9 cellular contexts compared by ENCODE assay signal in genomic region chr10:119120413-119120867, GRCh38. TPM values are rescaled to one million over a fixed set of nuclear protein-coding genes. Genes with fewer than 3 reads are reported as not detected.
DNase-seq lines count a peak whose midpoint lies in the region; ATAC-seq, FAIRE-seq and TF ChIP-seq lines count a peak whose summit lies in the region.
"Had no signal": no experiment of that assay in that cellular context is flagged by ENCODE, and none has a peak within 500 bp of the region (broad histone marks: within the 10 kb centered on the region; RNA-seq: fewer than 3 reads in every experiment).

No MANE protein-coding gene starts in this region.

- no peaks in the 10 kb centered on the region for H3K9me3 ChIP-seq in kidney (ENCODE audit: control insufficient read depth in 1 of 2, low read length in 2 of 2)

- DNase-seq in A172 (ENCODE audit: low spot score) = peak; percentile 63
- DNase-seq in activated CD8-positive, alpha-beta T cell treated with anti-CD3 and anti-CD28 coated beads, Interleukin-2, amount 10 ng/mL, durations not matched to agents 7 days and 5 days = no peak
- DNase-seq in stimulated activated effector memory CD8-positive, alpha-beta T cell treated with anti-CD3 and anti-CD28 coated beads, Interleukin-12 subunit alpha, Interleukin-12 subunit beta, amount 100 ng/mL, for 72 hours (ENCODE audit: low spot score in 2 of 2) = no peak
- DNase-seq in hypothalamus (lab: John Stamatoyannopoulos, UW) = no peak
- no peak for DNase-seq in activated CD4-positive, alpha-beta T cell treated with anti-CD3 and anti-CD28 coated beads for 48 hours
- DNase-seq in kidney = no peak

- no peaks in the 10 kb centered on the region for H3K4me1 ChIP-seq in kidney (ENCODE audit: control insufficient read depth in 1 of 2, insufficient read depth in 1 of 2, low read depth in 1 of 2, low read length in 2 of 2)

- FAIRE-seq in kidney (lab: Jason Lieb, UNC) = no peak

- no peak for TF ChIP-seq CTCF in kidney (IDR thresholded peaks at IDR 0.05; ENCODE audit: borderline replicate concordance, extremely low read depth, insufficient read depth)

- CTCF ChIA-PET in activated CD8-positive, alpha-beta T cell treated with anti-CD3 and anti-CD28 coated beads, Interleukin-2, amount 10 ng/mL, durations not matched to agents 7 days and 5 days (lab: Charles Lee) = no interaction called here

- peak; percentile 92 for ATAC-seq in GM19023 (IDR thresholded peaks at IDR 0.05; ENCODE audit: unreplicated experiment)
- peak; percentile 88 for ATAC-seq in HG03066 (IDR thresholded peaks at IDR 0.05; ENCODE audit: low read depth, unreplicated experiment)
- ATAC-seq in activated CD8-positive, alpha-beta T cell treated with anti-CD3 and anti-CD28 coated beads, Interleukin-2, amount 10 ng/mL, durations not matched to agents 7 days and 5 days = peak; percentile 80
- peak; percentile 96 for ATAC-seq in stimulated activated effector memory CD8-positive, alpha-beta T cell treated with anti-CD3 and anti-CD28 coated beads, Interleukin-12 subunit alpha, Interleukin-12 subunit beta, amount 100 ng/mL, for 72 hours

- peaks cover 12% of the 10 kb centered on the region for H3K4me1 Mint-ChIP-seq in activated CD8-positive, alpha-beta T cell treated with anti-CD3 and anti-CD28 coated beads, Interleukin-2, amount 10 ng/mL, durations not matched to agents 7 days and 5 days (ENCODE audit: low read depth)
- no peaks in the 10 kb centered on the region for H3K4me1 Mint-ChIP-seq in stimulated activated effector memory CD8-positive, alpha-beta T cell treated with anti-CD3 and anti-CD28 coated beads, Interleukin-12 subunit alpha, Interleukin-12 subunit beta, amount 100 ng/mL, for 72 hours

- peaks cover 0 to 18% of the 10 kb centered on the region in 2 donors for H3K36me3 ChIP-seq in kidney (ENCODE audit: control insufficient read depth in 1 of 2, insufficient read depth in 2 of 2, low read length in 2 of 2)

- H3K27ac Mint-ChIP-seq in activated CD8-positive, alpha-beta T cell treated with anti-CD3 and anti-CD28 coated beads, Interleukin-2, amount 10 ng/mL, durations not matched to agents 7 days and 5 days = peak overlapping the region; percentile 56
- peak overlapping the region; percentile 69 for H3K27ac Mint-ChIP-seq in stimulated activated effector memory CD8-positive, alpha-beta T cell treated with anti-CD3 and anti-CD28 coated beads, Interleukin-12 subunit alpha, Interleukin-12 subunit beta, amount 100 ng/mL, for 72 hours
- H3K27ac Mint-ChIP-seq: activated naive CD8-positive, alpha-beta T cell had no signal

- no peaks in the 10 kb centered on the region for H3K27me3 Mint-ChIP-seq in activated CD8-positive, alpha-beta T cell treated with anti-CD3 and anti-CD28 coated beads, Interleukin-2, amount 10 ng/mL, durations not matched to agents 7 days and 5 days (ENCODE audit: low read depth)
- H3K27me3 Mint-ChIP-seq: activated naive CD8-positive, alpha-beta T cell had no signal

- H3K27ac ChIP-seq in kidney (ENCODE audit: low read depth in 2 of 2, low read length in 2 of 2) = no peak overlapping the region

- POLR2A ChIA-PET in activated CD8-positive, alpha-beta T cell treated with anti-CD3 and anti-CD28 coated beads, Interleukin-2, amount 10 ng/mL, durations not matched to agents 7 days and 5 days (lab: Charles Lee) = interaction anchor here (0.6 to 0.8 kb wide), 3 partner anchors 11 to 44 kb away, joined by 3 to 5 read pairs (median 4); no protein-coding TSS in a partner anchor

- H3K9me3 Mint-ChIP-seq in activated CD8-positive, alpha-beta T cell treated with anti-CD3 and anti-CD28 coated beads, Interleukin-2, amount 10 ng/mL, durations not matched to agents 7 days and 5 days (ENCODE audit: insufficient read depth) = no peaks in the 10 kb centered on the region
- H3K9me3 Mint-ChIP-seq in stimulated activated effector memory CD8-positive, alpha-beta T cell treated with anti-CD3 and anti-CD28 coated beads, Interleukin-12 subunit alpha, Interleukin-12 subunit beta, amount 100 ng/mL, for 72 hours = no peaks in the 10 kb centered on the region

- H3K36me3 Mint-ChIP-seq in activated CD8-positive, alpha-beta T cell treated with anti-CD3 and anti-CD28 coated beads, Interleukin-2, amount 10 ng/mL, durations not matched to agents 7 days and 5 days (ENCODE audit: low read depth) = peaks cover 51% of the 10 kb centered on the region
- H3K36me3 Mint-ChIP-seq in stimulated activated effector memory CD8-positive, alpha-beta T cell treated with anti-CD3 and anti-CD28 coated beads, Interleukin-12 subunit alpha, Interleukin-12 subunit beta, amount 100 ng/mL, for 72 hours = peaks cover 100% of the 10 kb centered on the region

- H3K4me3 Mint-ChIP-seq in activated CD8-positive, alpha-beta T cell treated with anti-CD3 and anti-CD28 coated beads, Interleukin-2, amount 10 ng/mL, durations not matched to agents 7 days and 5 days = no peak overlapping the region
- peak overlapping the region; percentile 15 for H3K4me3 Mint-ChIP-seq in stimulated activated effector memory CD8-positive, alpha-beta T cell treated with anti-CD3 and anti-CD28 coated beads, Interleukin-12 subunit alpha, Interleukin-12 subunit beta, amount 100 ng/mL, for 72 hours
- H3K4me3 Mint-ChIP-seq: activated naive CD8-positive, alpha-beta T cell had no signal

- intact Hi-C loops in kidney (cut with DNase I) = no loop called here

- no peak overlapping the region for H3K9ac ChIP-seq in kidney (ENCODE audit: low read length in 2 of 2)

- no peak overlapping the region for H3K4me3 ChIP-seq in kidney (ENCODE audit: low read length in 2 of 2)

RNA-seq across cellular contexts. Expression of gene DENND10, which starts 16.5 kb away (rescaled TPM):
- 111 and 134 TPM in 2 replicates for total RNA-seq in A172 (2014; rRNA removed; shearing (Covaris generic))
- total RNA-seq in activated CD8-positive, alpha-beta T cell treated with anti-CD3 and anti-CD28 coated beads, Interleukin-2, amount 10 ng/mL, durations not matched to agents 7 days and 5 days = 10 to 100 TPM; 39.9 to 41.3 TPM
- total RNA-seq in kidney = 31.6 TPM
- polyA plus RNA-seq in kidney (ENCODE audit: insufficient read depth, low read depth, low replicate concordance) = 31.7 TPM

RNA-seq across cellular contexts. Expression of gene EIF3A, which starts 39.8 kb away (rescaled TPM):
- total RNA-seq in A172 (2014; rRNA removed; shearing (Covaris generic)) = 89.1 and 99.4 TPM in 2 replicates
- total RNA-seq in activated CD8-positive, alpha-beta T cell treated with anti-CD3 and anti-CD28 coated beads, Interleukin-2, amount 10 ng/mL, durations not matched to agents 7 days and 5 days = 100 to 1,000 TPM; 126 to 127 TPM
- 95.6 TPM for total RNA-seq in kidney
- 24.9 TPM for polyA plus RNA-seq in kidney (ENCODE audit: insufficient read depth, low read depth, low replicate concordance)

RNA-seq across cellular contexts. Expression of gene SFXN4, which starts 45.1 kb away (rescaled TPM):
- 35.0 and 40.7 TPM in 2 replicates for total RNA-seq in A172 (2014; rRNA removed; shearing (Covaris generic))
- total RNA-seq in activated CD8-positive, alpha-beta T cell treated with anti-CD3 and anti-CD28 coated beads, Interleukin-2, amount 10 ng/mL, durations not matched to agents 7 days and 5 days = 10 to 100 TPM; 35.0 to 36.7 TPM
- total RNA-seq in kidney = 21.9 TPM
- polyA plus RNA-seq in kidney (ENCODE audit: insufficient read depth, low read depth, low replicate concordance) = 59.7 TPM

RNA-seq across cellular contexts. Expression of gene PRDX3, which starts 58.2 kb away (rescaled TPM):
- total RNA-seq in A172 (2014; rRNA removed; shearing (Covaris generic)) = 407 and 411 TPM in 2 replicates
- total RNA-seq in activated CD8-positive, alpha-beta T cell treated with anti-CD3 and anti-CD28 coated beads, Interleukin-2, amount 10 ng/mL, durations not matched to agents 7 days and 5 days = 100 to 1,000 TPM; 135 to 136 TPM
- 118 TPM for total RNA-seq in kidney
- 294 TPM for polyA plus RNA-seq in kidney (ENCODE audit: insufficient read depth, low read depth, low replicate concordance)
